ENCODE assay signal across 11 cellular contexts in the genomic region with DNA sequence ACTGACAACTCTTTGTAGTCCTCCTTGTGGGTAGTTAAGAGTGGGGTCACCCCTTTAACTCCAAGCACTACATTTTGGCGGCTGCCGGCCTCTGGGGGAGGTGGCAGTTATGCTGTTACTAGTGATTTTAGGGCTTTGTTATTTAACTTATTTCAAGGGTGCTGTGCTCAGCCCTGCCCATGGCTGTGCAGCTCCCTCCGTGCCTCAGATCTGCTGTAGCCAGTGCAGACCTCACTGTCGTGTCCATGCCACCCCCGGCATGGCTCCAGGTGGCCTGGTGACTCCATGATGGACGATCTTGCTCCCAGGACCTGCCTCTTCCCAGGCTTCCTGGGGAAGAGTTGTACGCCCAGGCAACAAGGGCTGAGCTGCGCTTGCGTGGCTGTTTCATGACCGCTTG. TPM values are rescaled to one million over a fixed set of nuclear protein-coding genes. Genes with fewer than 3 reads are reported as not detected.
DNase-seq lines count a peak whose midpoint lies in the region; ATAC-seq, FAIRE-seq and TF ChIP-seq lines count a peak whose summit lies in the region.
"Had no signal": no experiment of that assay in that cellular context is flagged by ENCODE, and none has a peak within 500 bp of the region (broad histone marks: within the 10 kb centered on the region; RNA-seq: fewer than 3 reads in every experiment).

No MANE protein-coding gene starts in this region.

- H4K20me1 ChIP-seq in GM23248 (ENCODE audit: insufficient read depth) (no peaks in the 10 kb centered on the region), GM12878 (ENCODE audit: control insufficient read depth, insufficient read depth) (no peaks in the 10 kb centered on the region)

- intact Hi-C loops in A673 (cut with micrococcal nuclease; ENCODE audit: unreplicated experiment), result loop anchor here (2.0 kb wide), 1 partner anchor 75 kb away; a partner anchor contains a TSS
- intact Hi-C loops in GM12878 (cut with micrococcal nuclease; ENCODE audit: unreplicated experiment), result no loop called here

- H3F3A ChIP-seq in GM23248 (ENCODE audit: insufficient read depth), result peaks cover 39% of the 10 kb centered on the region

- CTCF ChIA-PET in A673 (lab: Charles Lee) (no interaction called here), GM12878 (lab: Yijun Ruan, JAX) (interaction anchor here (2.4 kb wide), 1 partner anchor 106 kb away, joined by 6 read pairs; no protein-coding TSS in a partner anchor)

- H2AFZ ChIP-seq in GM23248 (no peak overlapping the region), GM12878 (ENCODE audit: control insufficient read depth, low read depth, low read length) (no peak overlapping the region)

- H3K79me2 ChIP-seq in GM23248 (ENCODE audit: insufficient read depth), result no peaks in the 10 kb centered on the region
- no peaks in the 10 kb centered on the region for H3K79me2 ChIP-seq in GM12878 (ENCODE audit: control insufficient read depth, insufficient read depth, low read length)

- peak overlapping the region; percentile 82 for H3K9ac ChIP-seq in GM23248
- peak overlapping the region; percentile 7; the same call in 1 of the 2 replicates for H3K9ac ChIP-seq in GM12878 (ENCODE audit: control insufficient read depth, insufficient read depth, low read length)

- peak overlapping the region in 5 of 6 donors; percentile 91 to 98 (median 96) for H3K27ac Mint-ChIP-seq in naive B cell

- no peak overlapping the region for H3K4me3 ChIP-seq in A673 (ENCODE audit: low read depth, low read length, poor library complexity, severe bottlenecking)
- no peak overlapping the region for H3K4me3 ChIP-seq in GM23248
- no peak overlapping the region for H3K4me3 ChIP-seq in GM12878
- H3K4me3 ChIP-seq: right lobe of liver had no signal

- TF ChIP-seq EP300 in GM12878 (IDR thresholded peaks at IDR 0.05; ENCODE audit: borderline replicate concordance in 1 of 2, control insufficient read depth in 1 of 2, low read depth in 2 of 2, low read length in 2 of 2), result no peak

- TF ChIP-seq RAD21 in GM12878 (IDR thresholded peaks at IDR 0.05; ENCODE audit: insufficient read depth, low read depth, low read length), result no peak

- H3K9me2 ChIP-seq in GM23248 (ENCODE audit: insufficient read depth), result no peaks in the 10 kb centered on the region

- in situ Hi-C loops in GM23248 (cut with MboI), result no loop called here
- in situ Hi-C loops in GM12878 (cut with MboI), result no loop called here

- SMC1A ChIA-PET in GM12878 (lab: Charles Lee; ENCODE audit: uncharacterized antibody, unreplicated experiment), result interaction anchor here (1.1 kb wide), 1 partner anchor 106 kb away, joined by 3 read pairs; no protein-coding TSS in a partner anchor

- H3K27ac ChIP-seq in A673 (ENCODE audit: low read depth, low read length, poor library complexity, severe bottlenecking) (peak overlapping the region; percentile 89), GM23248 (peak overlapping the region; percentile 83), GM12878 (ENCODE audit: control insufficient read depth, insufficient read depth) (0 out of 2 replicates have a peak overlapping the region, but pooled peaks have one; percentile 76)

- H3K27me3 Mint-ChIP-seq in naive B cell, result no peaks in the 10 kb centered on the region

- H3K36me3 ChIP-seq in A673 (ENCODE audit: insufficient read depth, low read length, poor library complexity, severe bottlenecking), result peaks cover 59% of the 10 kb centered on the region
- peaks cover 12% of the 10 kb centered on the region; the same call in 1 of the 2 replicates for H3K36me3 ChIP-seq in GM23248 (ENCODE audit: low read depth)
- H3K36me3 ChIP-seq in GM12878 (ENCODE audit: control insufficient read depth in 2 of 2, insufficient read depth in 2 of 2, low read length in 1 of 2), result peaks cover 28 to 36% of the 10 kb centered on the region in 2 experiments

- H3K4me2 ChIP-seq in GM23248 (ENCODE audit: unreplicated experiment), result no peak overlapping the region
- no peak overlapping the region for H3K4me2 ChIP-seq in GM12878 (ENCODE audit: control insufficient read depth, insufficient read depth)

- BruUV-seq in A673 (replicated peaks; lab: Mats Ljungman, UMichigan) (TSS peak; percentile 56), GM12878 (replicated peaks; lab: Mats Ljungman, UMichigan) (no TSS peak)

- H3K9me3 ChIP-seq in A673 (ENCODE audit: low read depth, low read length, poor library complexity, severe bottlenecking) (no peaks in the 10 kb centered on the region), GM23248 (ENCODE audit: low read depth) (no peaks in the 10 kb centered on the region), GM12878 (replicated peaks; ENCODE audit: control insufficient read depth, insufficient read depth, low read length) (no peaks in the 10 kb centered on the region)
- H3K9me3 ChIP-seq: right lobe of liver had no signal

- no peak for ATAC-seq in GM12878
- no peak for ATAC-seq in naive B cell (ENCODE audit: low read depth in 2 of 2)
- no peak for ATAC-seq in HG02571 (IDR thresholded peaks at IDR 0.05; ENCODE audit: unreplicated experiment)

- no peak for TF ChIP-seq CTCF in A673 (conservative IDR thresholded peaks at IDR 0.05; ENCODE audit: low read depth, low read length)
- TF ChIP-seq CTCF in GM12878 (IDR thresholded peaks at IDR 0.05 in 2 of 3, conservative IDR thresholded peaks at IDR 0.05 in 1 of 3; ENCODE audit: control insufficient read depth in 2 of 3, extremely low read depth in 1 of 3, insufficient read depth in 1 of 3, low read depth in 3 of 3, low read length in 3 of 3), result no peak

- DNase-seq in A673 (ENCODE audit: low spot score) (no peak), GM23248 (no peak), GM12878 (ENCODE audit: low read depth, low spot score) (no peak), naive B cell (no peak), DMS53 (lab: John Stamatoyannopoulos, UW) (no peak), retina (no peak), amygdala (lab: John Stamatoyannopoulos, UW) (no peak)
- DNase-seq: NCI-H526 had no signal

- H3K27me3 ChIP-seq in A673 (replicated peaks; ENCODE audit: insufficient read depth, low read depth, low read length, poor library complexity), result no peaks in the 10 kb centered on the region
- no peaks in the 10 kb centered on the region for H3K27me3 ChIP-seq in GM23248 (replicated peaks; ENCODE audit: insufficient read depth)
- H3K27me3 ChIP-seq in GM12878 (replicated peaks in 1 of 2; ENCODE audit: control insufficient read depth in 2 of 2, insufficient read depth in 2 of 2, low read length in 1 of 2), result no peaks in the 10 kb centered on the region
- H3K27me3 ChIP-seq: right lobe of liver had no signal

- 89 to 90% methylated on average over 10 of the region's 10 CpGs for WGBS in GM23248 (ENCODE audit: low coverage in 1 of 2, low lambda C conversion rate in 2 of 2, missing lambda C conversion rate in 2 of 2), 2 experiments
- 56% methylated on average over 10 of the region's 10 CpGs for WGBS in GM12878 (ENCODE audit: insufficient coverage, insufficient replicate concordance, low lambda C conversion rate, missing lambda C conversion rate)

- H3K4me1 Mint-ChIP-seq in naive B cell, result peaks cover 55 to 92% (median 79%) of the 10 kb centered on the region in 3 donors

- peak overlapping the region; percentile 59 to 89 (median 83) for H3K4me3 Mint-ChIP-seq in naive B cell

- POLR2A ChIA-PET in A673 (lab: Charles Lee; ENCODE audit: low non-redundant PET) (no interaction called here), GM12878 (lab: Charles Lee) (no interaction called here)

- H3K9me3 Mint-ChIP-seq in naive B cell, result no peaks in the 10 kb centered on the region

- no peak for FAIRE-seq in GM12878 (lab: Jason Lieb, UNC)
- FAIRE-seq: colon had no signal

- no peak for TF ChIP-seq POLR2A in GM12878 (IDR thresholded peaks at IDR 0.05; ENCODE audit: low read depth, low read length)

- H3K4me1 ChIP-seq in A673 (ENCODE audit: insufficient read depth, low read length, poor library complexity, severe bottlenecking) (peaks cover 64% of the 10 kb centered on the region), GM23248 (ENCODE audit: insufficient read depth) (peaks cover 46% of the 10 kb centered on the region), GM12878 (ENCODE audit: control insufficient read depth, insufficient read depth, low read length) (peaks cover 35% of the 10 kb centered on the region)

- RAD21 ChIA-PET in GM12878 (lab: Charles Lee; ENCODE audit: unreplicated experiment), result no interaction called here

- peaks cover 0 to 4% of the 10 kb centered on the region in 2 donors for H3K36me3 Mint-ChIP-seq in naive B cell

RNA-seq across cellular contexts. Expression of a gene that starts 15.4 kb away (rescaled TPM):
- 122 and 124 TPM in 2 replicates for total RNA-seq in A673 (2021)
- 11.4 and 31.7 TPM in 2 replicates for total RNA-seq in GM23248 (2014; rRNA removed; shearing (Covaris generic))
- 134 and 138 TPM in 2 replicates for polyA plus RNA-seq in GM23248 (2016; fragmentation: Nextera tagmentation; extraction: Ambion mirVana)
- total RNA-seq in GM12878 (2013; cell fraction: nucleolus; rRNA removed), result 12.7 and 13.3 TPM in 2 replicates
- 40.6 and 44.0 TPM in 2 replicates for total RNA-seq in GM12878 (2014; rRNA removed)
- 54.5 and 60.1 TPM in 2 replicates for total RNA-seq in GM12878 (2014; rRNA removed; fragmentation: Illumina TruSeq; extraction: Trizol)
- total RNA-seq in GM12878 (2021), result 80.6 and 90.2 TPM in 2 replicates
- 7.9 TPM for polyA plus RNA-seq in GM12878 (2011; ENCODE audit: low read depth)
- 37.1 and 44.3 TPM in 2 replicates for polyA plus RNA-seq in GM12878 (2011; rRNA removed)
- polyA plus RNA-seq in GM12878 (2011; cell fraction: cytosol; rRNA removed), result 12.9 and 21.3 TPM in 2 replicates
- polyA plus RNA-seq in GM12878 (2011; cell fraction: nucleus; rRNA removed), result 11.8 and 18.5 TPM in 2 replicates
- 56.3 and 86.6 TPM in 2 replicates for polyA plus RNA-seq in GM12878 (2012)
- 27.3 and 61.8 TPM in 2 replicates for polyA plus RNA-seq in GM12878 (2014; fragmentation: Illumina TruSeq; extraction: Trizol)
- polyA plus RNA-seq in GM12878 (2014; fragmentation: Nextera tagmentation; extraction: Ambion mirVana), result 100 to 1,000 TPM; 433 to 478 TPM
- 43.5 and 44.2 TPM in 2 replicates for polyA plus RNA-seq in GM12878 (2014; rRNA removed)
- 100 to 1,000 TPM; 206 to 230 TPM for polyA plus RNA-seq in GM12878 (2016; fragmentation: Nextera tagmentation; extraction: Ambion mirVana)
- polyA minus RNA-seq in GM12878 (2011; rRNA and poly(A)+ RNA removed), result 6.4 and 8.3 TPM in 2 replicates
- 7.2 and 16.2 TPM in 2 replicates for polyA minus RNA-seq in GM12878 (2011; cell fraction: cytosol; rRNA and poly(A)+ RNA removed)
- 4.1 and 5.9 TPM in 2 replicates for polyA minus RNA-seq in GM12878 (2011; cell fraction: nucleus; rRNA and poly(A)+ RNA removed)
- 10 to 100 TPM; 29.4 to 53.0 (median 44.4) TPM for polyA plus RNA-seq in naive B cell (ENCODE audit: low read depth in 6 of 6)

RNA-seq across cellular contexts. Expression of a gene that starts 50.6 kb away (rescaled TPM):
- total RNA-seq in A673 (2021) (not detected in 2 replicates), GM12878 (2014; rRNA removed) (not detected in 2 replicates), GM12878 (2014; rRNA removed; fragmentation: Illumina TruSeq; extraction: Trizol) (not detected in 2 replicates), GM12878 (2021) (not detected in 2 replicates)
- total RNA-seq in GM23248 (2014; rRNA removed; shearing (Covaris generic)), result not detected in 2 replicates
- polyA plus RNA-seq in GM23248 (2016; fragmentation: Nextera tagmentation; extraction: Ambion mirVana) (0.08 TPM in 1 of 2 replicates, not detected in the other), GM12878 (2011; rRNA removed) (0.15 TPM in 1 of 2 replicates, not detected in the other), GM12878 (2014; fragmentation: Illumina TruSeq; extraction: Trizol) (not detected in 2 replicates), GM12878 (2014; fragmentation: Nextera tagmentation; extraction: Ambion mirVana) (under 1 TPM in 1 of 2 experiments, not detected in 1; 0.02 TPM), GM12878 (2014; rRNA removed) (not detected in 2 replicates), GM12878 (2016; fragmentation: Nextera tagmentation; extraction: Ambion mirVana) (under 1 TPM in 1 of 2 experiments, not detected in 1; 0.09 TPM), naive B cell (ENCODE audit: low read depth in 6 of 6) (not detected)
- total RNA-seq in GM12878 (2013; cell fraction: nucleolus; rRNA removed), result not detected in 2 replicates
- not detected for polyA plus RNA-seq in GM12878 (2011; ENCODE audit: low read depth)
- polyA plus RNA-seq in GM12878 (2011; cell fraction: cytosol; rRNA removed), result 0.01 TPM in 1 of 2 replicates, not detected in the other
- polyA plus RNA-seq in GM12878 (2011; cell fraction: nucleus; rRNA removed), result not detected in 2 replicates
- polyA plus RNA-seq in GM12878 (2012), result not detected in 2 replicates
- polyA minus RNA-seq in GM12878 (2011; rRNA and poly(A)+ RNA removed), result not detected in 2 replicates
- polyA minus RNA-seq in GM12878 (2011; cell fraction: cytosol; rRNA and poly(A)+ RNA removed), result not detected in 2 replicates
- not detected in 2 replicates for polyA minus RNA-seq in GM12878 (2011; cell fraction: nucleus; rRNA and poly(A)+ RNA removed)
